ENCODE assay signal across 16 cellular contexts in the genomic region with DNA sequence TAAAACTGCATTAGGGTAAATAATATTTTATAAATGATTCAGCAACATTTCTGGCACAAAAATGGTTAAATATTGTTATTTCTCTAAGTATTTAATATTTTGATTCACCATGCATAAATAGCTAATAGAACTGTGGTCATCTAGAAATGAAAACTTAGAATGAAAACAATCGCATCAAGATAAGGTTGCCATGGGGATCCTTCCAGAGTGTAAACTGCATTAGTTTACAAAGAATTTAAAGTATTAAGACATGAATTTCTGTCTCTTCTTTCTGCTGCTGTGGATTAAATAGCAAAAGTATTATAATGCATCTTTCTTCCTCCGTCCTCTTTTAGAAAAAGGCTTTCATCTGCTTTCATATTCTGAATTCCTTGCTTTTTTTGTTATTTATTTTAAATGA.
DNase-seq lines count a peak whose midpoint lies in the region; ATAC-seq and TF ChIP-seq lines count a peak whose summit lies in the region.
"Had no signal": no experiment of that assay in that cellular context is flagged by ENCODE, and none has a peak within 500 bp of the region (broad histone marks: within the 10 kb centered on the region; RNA-seq: fewer than 3 reads in every experiment).

No MANE protein-coding gene starts in this region.

- no peaks in the 10 kb centered on the region for H3K9me3 Mint-ChIP-seq in nephron
- peaks cover 3% of the 10 kb centered on the region for H3K9me3 Mint-ChIP-seq in stimulated activated memory B cell treated with anti-CD40 and anti-IgM and Interleukin-4, amounts not matched to agents 10 μg/mL and 1 μg/mL and 100 μg/mL, for 72 hours

- no peak overlapping the region for H3K4me3 ChIP-seq in astrocyte of the spinal cord (ENCODE audit: low read depth, low read length)
- no peak overlapping the region for H3K4me3 ChIP-seq in fibroblast of villous mesenchyme (ENCODE audit: low read depth, low read length)
- H3K4me3 ChIP-seq: A549 had no signal

- no peaks in the 10 kb centered on the region for H3K36me3 Mint-ChIP-seq in nephron (ENCODE audit: low read depth)
- H3K36me3 Mint-ChIP-seq in stimulated activated memory B cell treated with anti-CD40 and anti-IgM and Interleukin-4, amounts not matched to agents 10 μg/mL and 1 μg/mL and 100 μg/mL, for 72 hours = no peaks in the 10 kb centered on the region
- H3K36me3 Mint-ChIP-seq: CD4-positive, alpha-beta memory T cell had no signal

- H3K27ac Mint-ChIP-seq in nephron = peak overlapping the region; percentile 44 to 92 (median 57)
- no peak overlapping the region for H3K27ac Mint-ChIP-seq in stimulated activated memory B cell treated with anti-CD40 and anti-IgM and Interleukin-4, amounts not matched to agents 10 μg/mL and 1 μg/mL and 100 μg/mL, for 72 hours
- H3K27ac Mint-ChIP-seq: CD4-positive, alpha-beta memory T cell had no signal

- DNase-seq in EH (ENCODE audit: low read depth) (peak; percentile 39), astrocyte of the spinal cord (ENCODE audit: low read depth, low spot score) (peak; percentile 4), fibroblast of villous mesenchyme (ENCODE audit: low read depth) (peak; percentile 61), HCEC 1CT (no peak), NCI-H1694 treated with DMSO at 0.1 percent for 48 hours (lab: John Stamatoyannopoulos, UW) (no peak), AG08395 (ENCODE audit: low spot score) (no peak)
- DNase-seq: CD4-positive, alpha-beta memory T cell; KBM-7; NCI-H1092 treated with DMSO at 0.1 percent for 48 hours; NCI-H187; NCI-H2171 treated with DMSO at 0.1 percent for 48 hours; NCI-H524; SIG-M5 had no signal

- ATAC-seq in stimulated activated memory B cell treated with anti-CD40 and anti-IgM and Interleukin-4, amounts not matched to agents 10 μg/mL and 1 μg/mL and 100 μg/mL, for 72 hours = no peak
- ATAC-seq: A549 had no signal

- peaks cover 12% of the 10 kb centered on the region for H3K4me1 Mint-ChIP-seq in nephron
- H3K4me1 Mint-ChIP-seq in stimulated activated memory B cell treated with anti-CD40 and anti-IgM and Interleukin-4, amounts not matched to agents 10 μg/mL and 1 μg/mL and 100 μg/mL, for 72 hours = no peaks in the 10 kb centered on the region
- H3K4me1 Mint-ChIP-seq: CD4-positive, alpha-beta memory T cell had no signal

- in situ Hi-C loops in astrocyte of the spinal cord (cut with HindIII; ENCODE audit: low sequenced_read_pairs) = no loop called here

- TF ChIP-seq CTCF in astrocyte of the spinal cord (IDR thresholded peaks at IDR 0.05; ENCODE audit: low read depth, low read length) = no peak
- no peak for TF ChIP-seq CTCF in fibroblast of villous mesenchyme (IDR thresholded peaks at IDR 0.05; ENCODE audit: insufficient read depth, low read depth, low read length)
- TF ChIP-seq CTCF in nephron (IDR thresholded peaks at IDR 0.05; ENCODE audit: unreplicated experiment in 3 of 3) = no peak

- H3K4me3 Mint-ChIP-seq in nephron = no peak overlapping the region
- H3K4me3 Mint-ChIP-seq in stimulated activated memory B cell treated with anti-CD40 and anti-IgM and Interleukin-4, amounts not matched to agents 10 μg/mL and 1 μg/mL and 100 μg/mL, for 72 hours = no peak overlapping the region
- H3K4me3 Mint-ChIP-seq: CD4-positive, alpha-beta memory T cell had no signal

- no peaks in the 10 kb centered on the region for H3K27me3 Mint-ChIP-seq in nephron (ENCODE audit: low read depth)
- H3K27me3 Mint-ChIP-seq in stimulated activated memory B cell treated with anti-CD40 and anti-IgM and Interleukin-4, amounts not matched to agents 10 μg/mL and 1 μg/mL and 100 μg/mL, for 72 hours = no peaks in the 10 kb centered on the region
- H3K27me3 Mint-ChIP-seq: CD4-positive, alpha-beta memory T cell had no signal

Comparison
In these comparisons a context has a peak if more than half of its experiments do, and no peak if none do; other contexts are left out.
1. DNase-seq: peak in EH (single experiment), astrocyte of the spinal cord (single experiment) and fibroblast of villous mesenchyme (single experiment); none in HCEC 1CT (single experiment), NCI-H1694 treated with DMSO at 0.1 percent for 48 hours (single experiment) and AG08395 (single experiment).